In genomic region chr3:128760027-128760426, GRCh38 we compare ENCODE assay signal across 1 cellular context.
TF ChIP-seq lines count a peak whose summit lies in the region.

No MANE protein-coding gene starts in this region.

TF ChIP-seq in HepG2, 621 proteins besides CTCF, POLR2A, EP300 and RAD21:
- TF ChIP-seq RBM22 (optimal IDR thresholded peaks at IDR 0.05; ENCODE audit: low read length): no peak
- TF ChIP-seq FOXO4 (CRISPR knock-in tag; conservative IDR thresholded peaks at IDR 0.05): 0 out of 2 replicates have a peak, but pooled peaks have one; percentile 67
- no peak for TF ChIP-seq NPAS2 (CRISPR knock-in tag; IDR thresholded peaks at IDR 0.05; ENCODE audit: borderline replicate concordance)
- TF ChIP-seq ZC3H4 (CRISPR knock-in tag; IDR thresholded peaks at IDR 0.05; ENCODE audit: borderline replicate concordance): no peak
- TF ChIP-seq EHMT2 (IDR thresholded peaks at IDR 0.05; ENCODE audit: borderline replicate concordance, low read depth, low read length): no peak
- no peak for TF ChIP-seq ZBED4 (CRISPR knock-in tag; IDR thresholded peaks at IDR 0.05; ENCODE audit: borderline replicate concordance)
